9 cellular contexts compared by ENCODE assay signal in the genomic region with DNA sequence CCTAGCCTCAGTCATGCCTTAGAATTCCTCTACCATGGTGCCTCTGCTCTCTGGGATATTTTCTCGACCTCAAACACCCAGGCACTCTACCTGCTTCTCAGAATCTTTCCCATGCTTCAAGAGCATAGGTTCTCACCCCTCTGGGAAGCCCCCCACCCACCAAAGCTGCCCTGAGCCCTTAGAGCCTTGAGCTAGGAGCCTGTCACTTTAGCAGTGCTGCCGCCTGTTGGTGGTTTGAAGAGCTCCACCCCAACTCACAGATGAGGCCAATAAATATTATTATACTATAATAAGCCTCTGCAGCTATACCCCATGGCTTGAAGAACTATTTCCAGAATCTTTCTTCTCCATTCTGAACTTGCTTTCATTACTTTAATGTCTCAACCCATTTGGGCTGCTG.
DNase-seq lines count a peak whose midpoint lies in the region; ATAC-seq and TF ChIP-seq lines count a peak whose summit lies in the region.
"Had no signal": no experiment of that assay in that cellular context is flagged by ENCODE, and none has a peak within 500 bp of the region (broad histone marks: within the 10 kb centered on the region; RNA-seq: fewer than 3 reads in every experiment).

No MANE protein-coding gene starts in this region.

- TF ChIP-seq CTCF in GM10248 (IDR thresholded peaks at IDR 0.05; ENCODE audit: control extremely low read depth, extremely low read depth, low read depth, missing control alignments) (peak; percentile 14), astrocyte of the spinal cord (IDR thresholded peaks at IDR 0.05; ENCODE audit: low read depth, low read length) (peak; percentile 61), mesothelial cell of epicardium (IDR thresholded peaks at IDR 0.05; ENCODE audit: unreplicated experiment) (peak; percentile 55), ovary (IDR thresholded peaks at IDR 0.05) (no peak), Calu3 (IDR thresholded peaks at IDR 0.05; ENCODE audit: unreplicated experiment) (no peak)

- H3K9me3 Mint-ChIP-seq in mesothelial cell of epicardium (peaks cover 7% of the 10 kb centered on the region), Calu3 (ENCODE audit: low read depth, unreplicated experiment) (no peaks in the 10 kb centered on the region)
- H3K9me3 Mint-ChIP-seq: activated naive CD8-positive, alpha-beta T cell treated with anti-CD3 and anti-CD28 coated beads for 36 hours had no signal

- H3K27me3 Mint-ChIP-seq in mesothelial cell of epicardium (ENCODE audit: low read depth) (no peaks in the 10 kb centered on the region), Calu3 (ENCODE audit: unreplicated experiment) (peaks cover 24% of the 10 kb centered on the region)

- intact Hi-C loops in ovary (cut with DNase I): loop anchor here in 1 of 4 donors (5.0 kb wide), 1 partner anchor 105 kb away; no protein-coding TSS in a partner anchor
- intact Hi-C loops in Calu3 (cut with micrococcal nuclease; ENCODE audit: unreplicated experiment): no loop called here

- no peak overlapping the region for H3K27ac Mint-ChIP-seq in mesothelial cell of epicardium
- H3K27ac Mint-ChIP-seq in Calu3 (ENCODE audit: unreplicated experiment): no peak overlapping the region
- H3K27ac Mint-ChIP-seq: activated naive CD8-positive, alpha-beta T cell treated with anti-CD3 and anti-CD28 coated beads for 36 hours had no signal

- in situ Hi-C loops in KBM-7 (cut with MboI; ENCODE audit: low pct_unique_long_range_greater_than_20kb, low sequenced_read_pairs) (no loop called here), astrocyte of the spinal cord (cut with HindIII; ENCODE audit: low sequenced_read_pairs) (no loop called here)

- BruUV-seq in Calu3 (replicated peaks; lab: Mats Ljungman, UMichigan): no TSS peak

- H3K36me3 Mint-ChIP-seq in mesothelial cell of epicardium (peaks cover 4% of the 10 kb centered on the region), Calu3 (ENCODE audit: insufficient read depth, unreplicated experiment) (no peaks in the 10 kb centered on the region)
- H3K36me3 Mint-ChIP-seq: activated naive CD8-positive, alpha-beta T cell treated with anti-CD3 and anti-CD28 coated beads for 36 hours had no signal

- TF ChIP-seq EP300 in ovary (IDR thresholded peaks at IDR 0.05): no peak

- H3K27me3 ChIP-seq in ovary: no peaks in the 10 kb centered on the region

- H3K4me1 Mint-ChIP-seq in mesothelial cell of epicardium: peaks cover 15% of the 10 kb centered on the region
- peaks cover 10% of the 10 kb centered on the region for H3K4me1 Mint-ChIP-seq in Calu3 (ENCODE audit: low read depth, unreplicated experiment)

- DNase-seq in GM10248 (ENCODE audit: extremely low spot score) (peak; percentile 18), KBM-7 (peak; percentile 24), astrocyte of the spinal cord (ENCODE audit: low read depth, low spot score) (no peak), mesothelial cell of epicardium (ENCODE audit: low spot score in 2 of 2, unreplicated experiment in 2 of 2) (no peak), ovary (no peak), NCI-H2107 (lab: John Stamatoyannopoulos, UW) (no peak), Calu3 (no peak)
- DNase-seq: activated naive CD8-positive, alpha-beta T cell treated with anti-CD3 and anti-CD28 coated beads for 36 hours had no signal

- no peaks in the 10 kb centered on the region for H3K4me1 ChIP-seq in ovary (ENCODE audit: insufficient read depth)

- WGBS in ovary, 3 donors: 28 to 37% (median 35%) methylated on average over 2 of the region's 2 CpGs

- no peaks in the 10 kb centered on the region for H3K9me3 ChIP-seq in ovary

- H3K4me3 ChIP-seq in astrocyte of the spinal cord (ENCODE audit: low read depth, low read length) (no peak overlapping the region), ovary (no peak overlapping the region)

- H3K36me3 ChIP-seq in ovary: no peaks in the 10 kb centered on the region

- TF ChIP-seq POLR2A in ovary (IDR thresholded peaks at IDR 0.05): no peak

- ATAC-seq in GM18520 (IDR thresholded peaks at IDR 0.05; ENCODE audit: unreplicated experiment): no peak

- H3K4me3 Mint-ChIP-seq in mesothelial cell of epicardium (no peak overlapping the region), Calu3 (ENCODE audit: low read depth, unreplicated experiment) (no peak overlapping the region)
- H3K4me3 Mint-ChIP-seq: activated naive CD8-positive, alpha-beta T cell treated with anti-CD3 and anti-CD28 coated beads for 36 hours had no signal

- no peak overlapping the region for H3K27ac ChIP-seq in ovary

- CTCF ChIA-PET in GM10248 (lab: Yijun Ruan, JAX) (interaction anchor here (0.9 to 5.9 kb wide), 15 partner anchors 9 to 110 kb away, joined by 3 to 72 read pairs (median 6); partner anchors contain the start of gene RTL5), Calu3 (lab: Charles Lee) (interaction anchor here (0.6 to 1.0 kb wide), 2 partner anchors 104 to 519 kb away, joined by 3 to 5 read pairs; no protein-coding TSS in a partner anchor)

- POLR2A ChIA-PET in GM10248 (lab: Yijun Ruan, JAX): no interaction called here

Comparison
In these comparisons a context has a peak if more than half of its experiments do, and no peak if none do; other contexts are left out.
1. DNase-seq: peak in GM10248 (single experiment) and KBM-7 (single experiment); none in astrocyte of the spinal cord (single experiment), mesothelial cell of epicardium (0 of 2), ovary (0 of 5), NCI-H2107 (single experiment) and Calu3 (single experiment).
2. CTCF ChIP-seq: peak in GM10248 (single experiment), astrocyte of the spinal cord (single experiment) and mesothelial cell of epicardium (single experiment); none in ovary (0 of 3) and Calu3 (single experiment).